Comparison of ENCODE assay signal across 22 cellular contexts in genomic region chr9:81543695-81544094, GRCh38.
"Had no signal": no experiment of that assay in that cellular context is flagged by ENCODE, and none has a peak within 500 bp of the region (broad histone marks: within the 10 kb centered on the region; RNA-seq: fewer than 3 reads in every experiment).

No MANE protein-coding gene starts in this region.

- H3K27me3 ChIP-seq: neutrophil, stomach, tibial artery had no signal

- H3K36me3 Mint-ChIP-seq: memory B cell; mesothelial cell of epicardium; naive B cell; natural killer cell treated with Interleukin-12 subunit alpha and Interleukin-12 subunit beta and Interleukin-15 and Interleukin-18, amount 100 ng/mL, for 72 hours; stimulated activated effector memory CD8-positive, alpha-beta T cell treated with anti-CD3 and anti-CD28 coated beads, Interleukin-12 subunit alpha, Interleukin-12 subunit beta, amount 100 ng/mL, for 72 hours; type B pancreatic cell had no signal

- DNase-seq: effector memory CD8-positive, alpha-beta T cell; hypothalamus; kidney; mucosa of descending colon; naive B cell; stimulated activated CD4-positive, alpha-beta T cell treated with anti-CD3 and anti-CD28 coated beads, Interleukin-2, amount 100 ng/mL, for 24 hours; stimulated activated CD4-positive, alpha-beta T cell treated with anti-CD3 and anti-CD28 coated beads, Interleukin-4, amount 100 ng/mL, for 24 hours; stimulated activated naive CD4-positive, alpha-beta T cell treated with Interleukin-2 at 50 U/mL for 16 hours; stomach; tibial artery had no signal

- H3K27ac Mint-ChIP-seq: effector memory CD8-positive, alpha-beta T cell; memory B cell; mesothelial cell of epicardium; naive B cell; natural killer cell treated with Interleukin-12 subunit alpha and Interleukin-12 subunit beta and Interleukin-15 and Interleukin-18, amount 100 ng/mL, for 72 hours; progenitor cell of endocrine pancreas; stimulated activated effector memory CD8-positive, alpha-beta T cell treated with anti-CD3 and anti-CD28 coated beads, Interleukin-12 subunit alpha, Interleukin-12 subunit beta, amount 100 ng/mL, for 72 hours; type B pancreatic cell had no signal

- H3K9me3 ChIP-seq: mucosa of descending colon, neutrophil, stomach, tibial artery had no signal

- H3K4me3 Mint-ChIP-seq: effector memory CD8-positive, alpha-beta T cell; memory B cell; mesothelial cell of epicardium; naive B cell; natural killer cell treated with Interleukin-12 subunit alpha and Interleukin-12 subunit beta and Interleukin-15 and Interleukin-18, amount 100 ng/mL, for 72 hours; neural crest cell; stimulated activated effector memory CD8-positive, alpha-beta T cell treated with anti-CD3 and anti-CD28 coated beads, Interleukin-12 subunit alpha, Interleukin-12 subunit beta, amount 100 ng/mL, for 72 hours; type B pancreatic cell had no signal

- H3K4me3 ChIP-seq: coronary artery, lung, mucosa of descending colon, smooth muscle cell, stomach, tibial artery had no signal

- H3K9me3 Mint-ChIP-seq: memory B cell; mesothelial cell of epicardium; naive B cell; natural killer cell treated with Interleukin-12 subunit alpha and Interleukin-12 subunit beta and Interleukin-15 and Interleukin-18, amount 100 ng/mL, for 72 hours; stimulated activated effector memory CD8-positive, alpha-beta T cell treated with anti-CD3 and anti-CD28 coated beads, Interleukin-12 subunit alpha, Interleukin-12 subunit beta, amount 100 ng/mL, for 72 hours; type B pancreatic cell had no signal

- H3K36me3 ChIP-seq: neutrophil, stomach, tibial artery had no signal

- H3K27me3 Mint-ChIP-seq: memory B cell, progenitor cell of endocrine pancreas had no signal

- H3K4me1 ChIP-seq: parathyroid adenoma had no signal

- H3K4me1 Mint-ChIP-seq: memory B cell; naive B cell; stimulated activated effector memory CD8-positive, alpha-beta T cell treated with anti-CD3 and anti-CD28 coated beads, Interleukin-12 subunit alpha, Interleukin-12 subunit beta, amount 100 ng/mL, for 72 hours had no signal
